Comparison of ENCODE assay signal across 1 cellular context in the genomic region with DNA sequence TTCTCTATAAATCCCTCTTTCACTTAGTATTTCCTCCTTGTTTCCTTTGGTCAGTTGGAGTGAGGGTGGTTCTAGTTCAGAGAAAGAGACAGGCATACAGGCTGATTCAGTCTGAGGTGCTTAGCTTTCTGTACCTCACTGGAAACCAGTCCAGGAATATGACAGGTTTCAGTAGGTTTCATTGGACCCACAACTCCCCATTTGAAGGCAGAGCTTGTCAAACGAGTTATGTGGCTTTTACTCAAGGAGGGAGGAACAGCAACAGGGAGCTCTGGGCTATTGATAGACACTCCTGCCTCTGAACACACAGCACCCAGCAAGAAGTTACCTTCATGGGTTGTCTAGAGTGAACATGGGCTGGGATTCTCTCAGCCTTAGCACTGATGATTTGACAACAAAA.
TF ChIP-seq lines count a peak whose summit lies in the region.

No MANE protein-coding gene starts in this region.

TF ChIP-seq in A549, 52 proteins besides CTCF, POLR2A, EP300 and RAD21 (continued from another document):
- TF ChIP-seq, protein P1, sequence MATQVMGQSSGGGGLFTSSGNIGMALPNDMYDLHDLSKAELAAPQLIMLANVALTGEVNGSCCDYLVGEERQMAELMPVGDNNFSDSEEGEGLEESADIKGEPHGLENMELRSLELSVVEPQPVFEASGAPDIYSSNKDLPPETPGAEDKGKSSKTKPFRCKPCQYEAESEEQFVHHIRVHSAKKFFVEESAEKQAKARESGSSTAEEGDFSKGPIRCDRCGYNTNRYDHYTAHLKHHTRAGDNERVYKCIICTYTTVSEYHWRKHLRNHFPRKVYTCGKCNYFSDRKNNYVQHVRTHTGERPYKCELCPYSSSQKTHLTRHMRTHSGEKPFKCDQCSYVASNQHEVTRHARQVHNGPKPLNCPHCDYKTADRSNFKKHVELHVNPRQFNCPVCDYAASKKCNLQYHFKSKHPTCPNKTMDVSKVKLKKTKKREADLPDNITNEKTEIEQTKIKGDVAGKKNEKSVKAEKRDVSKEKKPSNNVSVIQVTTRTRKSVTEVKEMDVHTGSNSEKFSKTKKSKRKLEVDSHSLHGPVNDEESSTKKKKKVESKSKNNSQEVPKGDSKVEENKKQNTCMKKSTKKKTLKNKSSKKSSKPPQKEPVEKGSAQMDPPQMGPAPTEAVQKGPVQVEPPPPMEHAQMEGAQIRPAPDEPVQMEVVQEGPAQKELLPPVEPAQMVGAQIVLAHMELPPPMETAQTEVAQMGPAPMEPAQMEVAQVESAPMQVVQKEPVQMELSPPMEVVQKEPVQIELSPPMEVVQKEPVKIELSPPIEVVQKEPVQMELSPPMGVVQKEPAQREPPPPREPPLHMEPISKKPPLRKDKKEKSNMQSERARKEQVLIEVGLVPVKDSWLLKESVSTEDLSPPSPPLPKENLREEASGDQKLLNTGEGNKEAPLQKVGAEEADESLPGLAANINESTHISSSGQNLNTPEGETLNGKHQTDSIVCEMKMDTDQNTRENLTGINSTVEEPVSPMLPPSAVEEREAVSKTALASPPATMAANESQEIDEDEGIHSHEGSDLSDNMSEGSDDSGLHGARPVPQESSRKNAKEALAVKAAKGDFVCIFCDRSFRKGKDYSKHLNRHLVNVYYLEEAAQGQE (IDR thresholded peaks at IDR 0.05) = no peak
